7 cellular contexts compared by ENCODE assay signal in genomic region chr7:144960763-144961162, GRCh38.
"Had no signal": no experiment of that assay in that cellular context is flagged by ENCODE, and none has a peak within 500 bp of the region (broad histone marks: within the 10 kb centered on the region; RNA-seq: fewer than 3 reads in every experiment).

No MANE protein-coding gene starts in this region.

- H3K4me3 ChIP-seq: K562 had no signal

- FAIRE-seq: HTR-8/SVneo, K562 had no signal

- H3K27ac ChIP-seq: HL-60, KMS-11 had no signal

- DNase-seq: IMR-90, KBM-7, KG1 had no signal

- H3K9ac ChIP-seq: KMS-11 had no signal

- ATAC-seq: K562 had no signal

- H3K4me2 ChIP-seq: KMS-11 had no signal
